In genomic region chr1:61887076-61887867, GRCh38 we compare ENCODE assay signal across 12 cellular contexts.
DNase-seq lines count a peak whose midpoint lies in the region; ATAC-seq and TF ChIP-seq lines count a peak whose summit lies in the region.
"Had no signal": no experiment of that assay in that cellular context is flagged by ENCODE, and none has a peak within 500 bp of the region (broad histone marks: within the 10 kb centered on the region; RNA-seq: fewer than 3 reads in every experiment).

No MANE protein-coding gene starts in this region.

- no peak overlapping the region for H3K4me3 ChIP-seq in astrocyte of the spinal cord (ENCODE audit: low read depth, low read length)
- H3K4me3 ChIP-seq: PC-9 had no signal

- no peak for TF ChIP-seq CTCF in astrocyte of the spinal cord (IDR thresholded peaks at IDR 0.05; ENCODE audit: low read depth, low read length)

- in situ Hi-C loops in astrocyte of the spinal cord (cut with HindIII; ENCODE audit: low sequenced_read_pairs), result no loop called here

- ATAC-seq in HG02840 (IDR thresholded peaks at IDR 0.05; ENCODE audit: low FRiP score, unreplicated experiment) (no peak), GM18517 (IDR thresholded peaks at IDR 0.05; ENCODE audit: unreplicated experiment) (no peak)

- DNase-seq in DMS53 (lab: John Stamatoyannopoulos, UW) (peak; percentile 68), NCI-H2107 (lab: John Stamatoyannopoulos, UW) (peak; percentile 64), astrocyte of the spinal cord (ENCODE audit: low read depth, low spot score) (peak; percentile 16), left kidney (ENCODE audit: low read depth, low spot score) (peak; percentile 25), C1 segment of cervical spinal cord (lab: John Stamatoyannopoulos, UW) (no peak), superior temporal gyrus (ENCODE audit: extremely low spot score) (no peak)
- DNase-seq: activated CD4-positive, alpha-beta memory T cell treated with anti-CD3 and anti-CD28 coated beads for 36 hours; EL; PC-9; retina had no signal

Comparison
In these comparisons a context has a peak if more than half of its experiments do, and no peak if none do; other contexts are left out.
1. DNase-seq: peak in DMS53 (single experiment), NCI-H2107 (single experiment), astrocyte of the spinal cord (single experiment) and left kidney (single experiment); none in C1 segment of cervical spinal cord (0 of 14) and superior temporal gyrus (single experiment).